In the genomic region with DNA sequence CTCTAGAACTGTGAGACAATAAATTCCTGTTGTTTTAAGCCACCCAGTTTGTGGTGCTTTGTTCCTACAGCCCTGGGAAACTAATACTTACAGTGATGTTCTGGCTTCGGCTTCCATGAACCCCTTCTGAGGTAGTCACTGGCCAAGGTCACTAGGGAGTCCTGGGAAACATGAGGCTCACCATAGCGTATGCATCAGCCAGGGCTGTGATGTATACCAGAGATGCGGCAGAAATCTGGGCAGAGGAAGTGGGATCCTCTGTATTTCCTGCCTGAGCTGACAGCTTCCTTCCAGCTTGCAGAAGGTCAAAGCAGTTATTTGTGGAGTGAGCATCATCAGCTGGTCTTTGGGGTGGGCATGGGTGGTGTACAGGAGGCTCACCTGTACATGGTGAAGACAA, we compare ENCODE assay signal across 17 cellular contexts. TPM values are rescaled to one million over a fixed set of nuclear protein-coding genes. Genes with fewer than 3 reads are reported as not detected.
DNase-seq lines count a peak whose midpoint lies in the region; ATAC-seq and TF ChIP-seq lines count a peak whose summit lies in the region.
"Had no signal": no experiment of that assay in that cellular context is flagged by ENCODE, and none has a peak within 500 bp of the region (broad histone marks: within the 10 kb centered on the region; RNA-seq: fewer than 3 reads in every experiment).

No MANE protein-coding gene starts in this region.

- peaks cover 36% of the 10 kb centered on the region for H3K4me1 Mint-ChIP-seq in T-helper 17 cell
- H3K4me1 Mint-ChIP-seq in endodermal cell, result peaks cover 49% of the 10 kb centered on the region

- H3K9me2 ChIP-seq in GM23248 (ENCODE audit: insufficient read depth), result no peaks in the 10 kb centered on the region

- H3K4me1 ChIP-seq in GM23248 (ENCODE audit: insufficient read depth) (no peaks in the 10 kb centered on the region), endodermal cell (ENCODE audit: control insufficient read depth, insufficient read depth, low read length) (no peaks in the 10 kb centered on the region), neutrophil (ENCODE audit: control insufficient read depth in 1 of 2, insufficient read depth in 1 of 2, low read depth in 1 of 2, low read length in 1 of 2) (peaks cover 19% of the 10 kb centered on the region in 2 experiments)
- H3K4me1 ChIP-seq: SJSA1 had no signal

- peak; percentile 1 for DNase-seq in GM23248
- no peak for DNase-seq in T-helper 17 cell
- no peak for DNase-seq in endodermal cell
- DNase-seq in SKM-1 treated with dmso at 0.1 percent for 144 hours (lab: John Stamatoyannopoulos, UW; ENCODE audit: unreplicated experiment), result no peak
- DNase-seq: midbrain, NCI-H187, NCI-H526 treated with DMSO at 0.1 percent for 48 hours, occipital lobe, OCI-M1 had no signal

- ATAC-seq in T-helper 17 cell (no peak), HG03025 (IDR thresholded peaks at IDR 0.05; ENCODE audit: low FRiP score, unreplicated experiment) (no peak), GM18858 (IDR thresholded peaks at IDR 0.05; ENCODE audit: unreplicated experiment) (no peak)
- ATAC-seq: GM12878, HCT116 had no signal

- H3K27me3 ChIP-seq in GM23248 (replicated peaks; ENCODE audit: insufficient read depth), result no peaks in the 10 kb centered on the region
- H3K27me3 ChIP-seq in endodermal cell (ENCODE audit: control insufficient read depth, insufficient read depth, low read length, poor library complexity, severe bottlenecking), result no peaks in the 10 kb centered on the region
- H3K27me3 ChIP-seq in neutrophil, result no peaks in the 10 kb centered on the region
- H3K27me3 ChIP-seq: SJSA1 had no signal

- H3K36me3 ChIP-seq in GM23248 (ENCODE audit: low read depth) (peaks cover 10% of the 10 kb centered on the region; the same call in 1 of the 2 replicates), endodermal cell (ENCODE audit: control insufficient read depth, insufficient read depth, low read length) (peaks cover 49% of the 10 kb centered on the region), neutrophil (peaks cover 15% of the 10 kb centered on the region)

- H3K36me3 Mint-ChIP-seq in T-helper 17 cell (ENCODE audit: low read depth), result peaks cover 15% of the 10 kb centered on the region
- H3K36me3 Mint-ChIP-seq in endodermal cell (ENCODE audit: low read depth), result peaks cover 60% of the 10 kb centered on the region

- H2AFZ ChIP-seq in GM23248, result no peak overlapping the region

- H3K27ac Mint-ChIP-seq in T-helper 17 cell (peak overlapping the region; percentile 77), endodermal cell (peak overlapping the region; percentile 82)

- H3K27me3 Mint-ChIP-seq in T-helper 17 cell (no peaks in the 10 kb centered on the region), endodermal cell (ENCODE audit: insufficient read depth) (no peaks in the 10 kb centered on the region)

- WGBS in GM23248 (ENCODE audit: low coverage in 1 of 2, low lambda C conversion rate in 2 of 2, missing lambda C conversion rate in 2 of 2), 2 experiments, result 66 to 77% methylated on average over 3 of the region's 3 CpGs
- WGBS in endodermal cell (ENCODE audit: insufficient coverage in 1 of 2, insufficient read length in 1 of 2), 2 experiments, result 95 to 98% methylated on average over 3 of the region's 3 CpGs

- H3K9me3 Mint-ChIP-seq in endodermal cell, result no peaks in the 10 kb centered on the region
- H3K9me3 Mint-ChIP-seq: CD14-positive monocyte had no signal

- H3K4me3 Mint-ChIP-seq in T-helper 17 cell (peak overlapping the region; percentile 9), endodermal cell (no peak overlapping the region)
- H3K4me3 Mint-ChIP-seq: CD14-positive monocyte had no signal

- no peaks in the 10 kb centered on the region; the same call in 1 of the 2 replicates for H3K79me2 ChIP-seq in GM23248 (ENCODE audit: insufficient read depth)

- no peak overlapping the region for H3K4me2 ChIP-seq in GM23248 (ENCODE audit: unreplicated experiment)

- TF ChIP-seq CTCF in endodermal cell (conservative IDR thresholded peaks at IDR 0.05) (no peak), neutrophil (IDR thresholded peaks at IDR 0.05) (no peak)

- in situ Hi-C loops in GM23248 (cut with MboI), result loop anchor here (25.0 kb wide), 1 partner anchor 503 kb away; no protein-coding TSS in a partner anchor

- H3K9ac ChIP-seq in GM23248 (no peak overlapping the region), endodermal cell (ENCODE audit: extremely low read depth, low read length, poor library complexity, severe bottlenecking) (no peak overlapping the region)

- H3K27ac ChIP-seq in GM23248 (no peak overlapping the region), endodermal cell (ENCODE audit: low read depth, low read length) (no peak overlapping the region), neutrophil (peak overlapping the region; percentile 58)
- H3K27ac ChIP-seq: HL-60, SJSA1 had no signal

- H3F3A ChIP-seq in GM23248 (ENCODE audit: insufficient read depth), result no peaks in the 10 kb centered on the region

- H3K4me3 ChIP-seq in GM23248 (no peak overlapping the region), endodermal cell (ENCODE audit: low read length) (no peak overlapping the region), neutrophil (ENCODE audit: low read depth in 1 of 2, low read length in 1 of 2) (peak overlapping the region in 1 of 2 experiments; percentile 6)
- H3K4me3 ChIP-seq: GM12878, SJSA1 had no signal

- no peaks in the 10 kb centered on the region for H4K20me1 ChIP-seq in GM23248 (ENCODE audit: insufficient read depth)

- H3K9me3 ChIP-seq in GM23248 (ENCODE audit: low read depth) (no peaks in the 10 kb centered on the region), T-helper 17 cell (ENCODE audit: control insufficient read depth, low read length, poor library complexity, severe bottlenecking) (no peaks in the 10 kb centered on the region), endodermal cell (ENCODE audit: control insufficient read depth, low read length) (no peaks in the 10 kb centered on the region), neutrophil (no peaks in the 10 kb centered on the region)
- H3K9me3 ChIP-seq: SJSA1 had no signal

RNA-seq across cellular contexts. Expression of gene KAT14, which starts 27.9 kb away (rescaled TPM):
- total RNA-seq in GM23248 (2014; rRNA removed; shearing (Covaris generic)), result 12.6 and 21.7 TPM in 2 replicates
- polyA plus RNA-seq in GM23248 (2016; fragmentation: Nextera tagmentation; extraction: Ambion mirVana), result 10.2 and 11.3 TPM in 2 replicates
- total RNA-seq in T-helper 17 cell (10 to 100 TPM; 11.5 to 12.6 TPM), endodermal cell (10 to 100 TPM; 35.2 to 51.0 TPM)
- 19.6 TPM for polyA plus RNA-seq in endodermal cell (2013, experiment 1 of 2)
- 17.6 TPM for polyA plus RNA-seq in endodermal cell (2013, experiment 2 of 2)

RNA-seq across cellular contexts. Expression of gene PET117, which starts 27.9 kb away (rescaled TPM):
- total RNA-seq in GM23248 (2014; rRNA removed; shearing (Covaris generic)), result 8.4 and 11.5 TPM in 2 replicates
- polyA plus RNA-seq in GM23248 (2016; fragmentation: Nextera tagmentation; extraction: Ambion mirVana), result 10.6 and 13.3 TPM in 2 replicates
- total RNA-seq in T-helper 17 cell (10 to 100 TPM; 10.5 to 11.5 TPM), endodermal cell (10 to 100 TPM; 34.2 to 44.4 TPM)
- 17.3 TPM for polyA plus RNA-seq in endodermal cell (2013, experiment 1 of 2)
- polyA plus RNA-seq in endodermal cell (2013, experiment 2 of 2), result 19.8 TPM
